22 cellular contexts compared by ENCODE assay signal in the genomic region with DNA sequence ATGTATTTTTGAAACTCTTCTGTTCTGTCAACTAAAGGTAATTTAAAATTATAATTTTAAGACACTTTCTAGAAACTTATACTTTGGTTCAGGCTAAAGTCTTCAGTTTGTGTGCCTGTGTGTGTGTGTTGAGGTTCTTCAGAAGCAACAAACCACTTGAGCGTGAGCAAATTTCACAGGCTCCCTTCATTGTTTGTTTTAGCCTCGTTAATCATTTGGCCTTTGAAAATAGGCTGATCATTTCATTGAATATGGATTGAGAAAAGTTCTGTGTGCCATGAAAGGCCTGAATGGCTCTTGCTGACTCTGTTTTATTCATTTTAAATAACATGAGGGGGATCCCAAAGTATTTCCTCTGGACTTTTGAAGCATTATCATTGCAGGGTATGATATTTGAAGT.
A peak's percentile ranks its signal among the peaks of the same experiment; 100 is the strongest.
DNase-seq lines count a peak whose midpoint lies in the region; ATAC-seq and TF ChIP-seq lines count a peak whose summit lies in the region.
"Had no signal": no experiment of that assay in that cellular context is flagged by ENCODE, and none has a peak within 500 bp of the region (broad histone marks: within the 10 kb centered on the region; RNA-seq: fewer than 3 reads in every experiment).

No MANE protein-coding gene starts in this region.

- peaks cover 3% of the 10 kb centered on the region for H3K9me3 Mint-ChIP-seq in neural progenitor cell
- H3K9me3 Mint-ChIP-seq in activated T-cell treated with anti-CD3 and anti-CD28 coated beads, Interleukin-2, amount 50 U/mL, for 4 hours, result no peaks in the 10 kb centered on the region
- H3K9me3 Mint-ChIP-seq: activated naive CD8-positive, alpha-beta T cell treated with anti-CD3 and anti-CD28 coated beads for 36 hours; naive thymus-derived CD8-positive, alpha-beta T cell had no signal

- no peaks in the 10 kb centered on the region for H3K9me3 ChIP-seq in OCI-LY3 (ENCODE audit: insufficient read depth, low read length)
- no peaks in the 10 kb centered on the region for H3K9me3 ChIP-seq in neural progenitor cell (ENCODE audit: low read depth)
- H3K9me3 ChIP-seq: esophagus squamous epithelium had no signal

- peak overlapping the region; percentile 39 for H3K27ac Mint-ChIP-seq in neural progenitor cell
- H3K27ac Mint-ChIP-seq: activated naive CD8-positive, alpha-beta T cell treated with anti-CD3 and anti-CD28 coated beads for 36 hours; naive thymus-derived CD8-positive, alpha-beta T cell had no signal

- no peak overlapping the region for H2AFZ ChIP-seq in OCI-LY3 (ENCODE audit: low read depth, low read length)
- H2AFZ ChIP-seq in neural progenitor cell (replicated peaks), result no peak overlapping the region

- H4K20me1 ChIP-seq in OCI-LY3 (ENCODE audit: insufficient read depth, low read length), result no peaks in the 10 kb centered on the region
- no peaks in the 10 kb centered on the region for H4K20me1 ChIP-seq in neural progenitor cell (ENCODE audit: low read depth)

- peaks cover 4% of the 10 kb centered on the region for H3K27me3 Mint-ChIP-seq in neural progenitor cell (ENCODE audit: insufficient read depth, low read depth)
- H3K27me3 Mint-ChIP-seq in activated T-cell treated with anti-CD3 and anti-CD28 coated beads, Interleukin-2, amount 50 U/mL, for 4 hours (ENCODE audit: low read depth), result no peaks in the 10 kb centered on the region
- H3K27me3 Mint-ChIP-seq: activated naive CD8-positive, alpha-beta T cell treated with anti-CD3 and anti-CD28 coated beads for 36 hours; naive thymus-derived CD8-positive, alpha-beta T cell had no signal

- no peaks in the 10 kb centered on the region for H3K36me3 ChIP-seq in OCI-LY3 (replicated peaks; ENCODE audit: low read depth, low read length)
- H3K36me3 ChIP-seq in neural progenitor cell, result no peaks in the 10 kb centered on the region

- no peaks in the 10 kb centered on the region for H3F3A ChIP-seq in neural progenitor cell (ENCODE audit: low read depth)

- H3K4me3 ChIP-seq in LNCaP clone FGC (ENCODE audit: low read depth, low read length) (no peak overlapping the region), OCI-LY3 (ENCODE audit: low read length) (peak overlapping the region; percentile 71; the same call in 1 of the 2 replicates), neural progenitor cell (no peak overlapping the region)
- H3K4me3 ChIP-seq: esophagus squamous epithelium, skin epidermis had no signal

- H3K79me2 ChIP-seq in OCI-LY3 (ENCODE audit: low read length), result no peaks in the 10 kb centered on the region
- no peaks in the 10 kb centered on the region for H3K79me2 ChIP-seq in neural progenitor cell (ENCODE audit: low read depth)

- H3K27me3 ChIP-seq in OCI-LY3 (ENCODE audit: low read depth, low read length) (no peaks in the 10 kb centered on the region), neural progenitor cell (no peaks in the 10 kb centered on the region)
- H3K27me3 ChIP-seq: esophagus squamous epithelium had no signal

- ATAC-seq in activated T-cell treated with anti-CD3 and anti-CD28 coated beads, Interleukin-2, amount 50 U/mL, for 4 hours, result no peak
- ATAC-seq in HG03159 (IDR thresholded peaks at IDR 0.05; ENCODE audit: unreplicated experiment), result no peak
- ATAC-seq: HCT116; left lobe of liver; naive thymus-derived CD8-positive, alpha-beta T cell; Right ventricle myocardium inferior had no signal

- peak overlapping the region; percentile 77; the same call in 1 of the 2 replicates for H3K9ac ChIP-seq in OCI-LY3 (ENCODE audit: low read length)
- no peak overlapping the region for H3K9ac ChIP-seq in neural progenitor cell

- H3K4me1 ChIP-seq in OCI-LY3 (ENCODE audit: low read length) (peaks cover 64% of the 10 kb centered on the region), neural progenitor cell (peaks cover 32% of the 10 kb centered on the region)

- H3K36me3 Mint-ChIP-seq in neural progenitor cell, result peaks cover 4% of the 10 kb centered on the region
- peaks cover 33% of the 10 kb centered on the region for H3K36me3 Mint-ChIP-seq in activated T-cell treated with anti-CD3 and anti-CD28 coated beads, Interleukin-2, amount 50 U/mL, for 4 hours (ENCODE audit: insufficient read depth)

- DNase-seq in LNCaP clone FGC (ENCODE audit: low read depth) (peak; percentile 49), NCI-H1930 (lab: John Stamatoyannopoulos, UW) (peak; percentile 48 to 64), neural progenitor cell (ENCODE audit: low spot score) (no peak), AG08395 (ENCODE audit: low spot score) (no peak)
- DNase-seq in activated T-cell treated with anti-CD3 and anti-CD28 coated beads, Interleukin-2, amount 50 U/mL, for 4 hours, result no peak
- DNase-seq: activated CD4-positive, alpha-beta T cell treated with anti-CD3 and anti-CD28 coated beads for 48 hours; activated naive CD8-positive, alpha-beta T cell treated with anti-CD3 and anti-CD28 coated beads for 36 hours; AML-193; cerebellar nuclear complex; effector CD4-positive, alpha-beta T cell; esophagus squamous epithelium; naive thymus-derived CD8-positive, alpha-beta T cell; OCI-M1; posterior cingulate gyrus; stimulated activated CD4-positive, alpha-beta T cell treated with anti-CD3 and anti-CD28 coated beads, Interleukin-4, amount 100 ng/mL, for 1 hour; trophoblast cell had no signal

- no peak for TF ChIP-seq CTCF in LNCaP clone FGC (IDR thresholded peaks at IDR 0.05; ENCODE audit: control insufficient read depth, extremely low read depth, insufficient read depth)
- TF ChIP-seq CTCF in OCI-LY3 (IDR thresholded peaks at IDR 0.05; ENCODE audit: low read depth, low read length), result no peak
- TF ChIP-seq CTCF in neural progenitor cell (IDR thresholded peaks at IDR 0.05), result no peak

- H3K4me3 Mint-ChIP-seq in neural progenitor cell, result no peak overlapping the region
- no peak overlapping the region for H3K4me3 Mint-ChIP-seq in activated T-cell treated with anti-CD3 and anti-CD28 coated beads, Interleukin-2, amount 50 U/mL, for 4 hours
- H3K4me3 Mint-ChIP-seq: activated naive CD8-positive, alpha-beta T cell treated with anti-CD3 and anti-CD28 coated beads for 36 hours; naive thymus-derived CD8-positive, alpha-beta T cell had no signal

- peak overlapping the region; percentile 97 for H3K27ac ChIP-seq in OCI-LY3 (ENCODE audit: low read length)
- H3K27ac ChIP-seq in neural progenitor cell, result no peak overlapping the region
- H3K27ac ChIP-seq: esophagus squamous epithelium, skin epidermis had no signal

- peaks cover 37% of the 10 kb centered on the region for H3K4me1 Mint-ChIP-seq in neural progenitor cell
- H3K4me1 Mint-ChIP-seq in activated T-cell treated with anti-CD3 and anti-CD28 coated beads, Interleukin-2, amount 50 U/mL, for 4 hours (ENCODE audit: low read depth), result no peaks in the 10 kb centered on the region
- H3K4me1 Mint-ChIP-seq: activated naive CD8-positive, alpha-beta T cell treated with anti-CD3 and anti-CD28 coated beads for 36 hours had no signal

- H3K4me2 ChIP-seq in OCI-LY3 (ENCODE audit: low read length), result peak overlapping the region; percentile 96
- peak overlapping the region; percentile 41 for H3K4me2 ChIP-seq in neural progenitor cell

Comparison
In these comparisons a context has a peak if more than half of its experiments do, and no peak if none do; other contexts are left out.
1. DNase-seq: peak in LNCaP clone FGC (single experiment) and NCI-H1930 (2 of 2); none in neural progenitor cell (single experiment), activated T-cell treated with anti-CD3 and anti-CD28 coated beads, Interleukin-2, amount 50 U/mL, for 4 hours (single experiment) and AG08395 (single experiment).